ENCODE assay signal across 22 cellular contexts in genomic region chr12:58090685-58091084, GRCh38.
DNase-seq lines count a peak whose midpoint lies in the region; TF ChIP-seq lines count a peak whose summit lies in the region.
"Had no signal": no experiment of that assay in that cellular context is flagged by ENCODE, and none has a peak within 500 bp of the region (broad histone marks: within the 10 kb centered on the region; RNA-seq: fewer than 3 reads in every experiment).

No MANE protein-coding gene starts in this region.

- TF ChIP-seq EP300 in esophagus muscularis mucosa (IDR thresholded peaks at IDR 0.05): no peak
- no peak for TF ChIP-seq EP300 in sigmoid colon (IDR thresholded peaks at IDR 0.05)

- H3K4me3 ChIP-seq in esophagus muscularis mucosa: no peak overlapping the region
- H3K4me3 ChIP-seq in sigmoid colon: no peak overlapping the region
- H3K4me3 ChIP-seq: BLaER1, GM12878 had no signal

- H3K4me1 ChIP-seq in esophagus muscularis mucosa (peaks cover 0 to 14% (median 10%) of the 10 kb centered on the region in 4 donors), sigmoid colon (no peaks in the 10 kb centered on the region)
- H3K4me1 ChIP-seq: BE2C, BLaER1 had no signal

- WGBS in esophagus muscularis mucosa: 76% methylated on average over 5 of the region's 5 CpGs
- 71 to 78% methylated on average over 5 of the region's 5 CpGs for WGBS in sigmoid colon, 2 donors

- H3K36me3 ChIP-seq in esophagus muscularis mucosa (no peaks in the 10 kb centered on the region), sigmoid colon (no peaks in the 10 kb centered on the region)
- H3K36me3 ChIP-seq: BE2C, BLaER1 had no signal

- H3K27me3 ChIP-seq in esophagus muscularis mucosa: no peaks in the 10 kb centered on the region
- no peaks in the 10 kb centered on the region for H3K27me3 ChIP-seq in sigmoid colon
- H3K27me3 ChIP-seq: BLaER1 had no signal

- no peaks in the 10 kb centered on the region for H3K9me3 ChIP-seq in esophagus muscularis mucosa
- peaks cover 0 to 2% (median 0%) of the 10 kb centered on the region in 4 donors for H3K9me3 ChIP-seq in sigmoid colon
- H3K9me3 ChIP-seq: BE2C, BLaER1 had no signal

- DNase-seq in T1000 (lab: John Stamatoyannopoulos, UW) (peak; percentile 62), esophagus muscularis mucosa (ENCODE audit: extremely low spot score) (peak; percentile 37), sigmoid colon (no peak), cerebellar cortex (ENCODE audit: low spot score) (no peak), RPMI8226 (no peak)
- DNase-seq: 8988T; ACHN; BE2C; C1 segment of cervical spinal cord; CD4-positive, alpha-beta memory T cell; CD4-positive, CD25-positive, alpha-beta regulatory T cell; CD8-positive, alpha-beta memory T cell; COR-L47; DMS 273 treated with DMSO at 0.1 percent for 48 hours; DMS153; DMS53; DMS79; DND-41; EL; GDM1 had no signal

- H3K27ac ChIP-seq in esophagus muscularis mucosa (replicated peaks in 1 of 4) (no peak overlapping the region), sigmoid colon (no peak overlapping the region)
- H3K27ac ChIP-seq: BLaER1 had no signal

- TF ChIP-seq POLR2A in esophagus muscularis mucosa (IDR thresholded peaks at IDR 0.05; ENCODE audit: low read depth) (no peak), sigmoid colon (IDR thresholded peaks at IDR 0.05) (no peak)

- intact Hi-C loops in esophagus muscularis mucosa (cut with DNase I): no loop called here
- intact Hi-C loops in sigmoid colon (cut with DNase I): no loop called here

- TF ChIP-seq CTCF in esophagus muscularis mucosa (IDR thresholded peaks at IDR 0.05) (no peak), sigmoid colon (IDR thresholded peaks at IDR 0.05) (no peak)

Comparison
In these comparisons a context has a peak if more than half of its experiments do, and no peak if none do; other contexts are left out.
1. DNase-seq: peak in T1000 (single experiment) and esophagus muscularis mucosa (single experiment); none in sigmoid colon (single experiment), cerebellar cortex (single experiment) and RPMI8226 (single experiment).